26 cellular contexts compared by ENCODE assay signal in genomic region chr7:48150086-48150485, GRCh38. TPM values are rescaled to one million over a fixed set of nuclear protein-coding genes. Genes with fewer than 3 reads are reported as not detected.
"Had no signal": no experiment of that assay in that cellular context is flagged by ENCODE, and none has a peak within 500 bp of the region (broad histone marks: within the 10 kb centered on the region; RNA-seq: fewer than 3 reads in every experiment).

No MANE protein-coding gene starts in this region.

- DNase-seq: cortex of kidney; dermis blood vessel endothelial cell; dorsolateral prefrontal cortex; effector CD4-positive, alpha-beta T cell; effector CD8-positive, alpha-beta T cell; effector memory CD4-positive, alpha-beta T cell; effector memory CD8-positive, alpha-beta T cell; endodermal cell; erythroblast; esophagus squamous epithelium; foreskin fibroblast; foreskin keratinocyte; foreskin melanocyte; gastrocnemius medialis; glutamatergic neuron; head of caudate nucleus; heart left ventricle; heart right ventricle had no signal

- H3K9me3 ChIP-seq: esophagus muscularis mucosa, esophagus squamous epithelium, gastrocnemius medialis had no signal

- H3K9me3 Mint-ChIP-seq: dendritic cell treated with granulocyte-macrophage colony-stimulating factor and Interleukin-4, amounts not matched to agents 40 ng/mL and 50 ng/mL, for 4 days; effector memory CD8-positive, alpha-beta T cell had no signal

- H3K4me3 ChIP-seq: coronary artery, dorsolateral prefrontal cortex, esophagus muscularis mucosa, esophagus squamous epithelium, gastrocnemius medialis, gastroesophageal sphincter, heart left ventricle, heart right ventricle had no signal

- H3K36me3 ChIP-seq: esophagus muscularis mucosa, esophagus squamous epithelium, gastrocnemius medialis, gastroesophageal sphincter, heart left ventricle, heart right ventricle had no signal

- H3K4me1 ChIP-seq: esophagus muscularis mucosa, foreskin keratinocyte, gastrocnemius medialis, gastroesophageal sphincter, heart left ventricle, heart right ventricle had no signal

- H3K27me3 ChIP-seq: gastrocnemius medialis had no signal

- H3K27ac Mint-ChIP-seq: dendritic cell treated with granulocyte-macrophage colony-stimulating factor and Interleukin-4, amounts not matched to agents 40 ng/mL and 50 ng/mL, for 4 days; effector memory CD8-positive, alpha-beta T cell; endodermal cell had no signal

- H3K27ac ChIP-seq: coronary artery, dorsolateral prefrontal cortex, epithelial cell of prostate, esophagus muscularis mucosa, esophagus squamous epithelium, foreskin keratinocyte, gastrocnemius medialis, gastroesophageal sphincter, heart left ventricle, heart right ventricle had no signal

- ATAC-seq: effector memory CD8-positive, alpha-beta T cell; esophagus mucosa; foreskin keratinocyte; gastrocnemius medialis; gastroesophageal sphincter; heart left ventricle; heart right ventricle had no signal

- H3K4me3 Mint-ChIP-seq: dendritic cell treated with granulocyte-macrophage colony-stimulating factor and Interleukin-4, amounts not matched to agents 40 ng/mL and 50 ng/mL, for 4 days; effector memory CD8-positive, alpha-beta T cell; endodermal cell had no signal

RNA-seq across cellular contexts. Expression of gene ABCA13, which starts 21.2 kb away (rescaled TPM):
- total RNA-seq: dermis microvascular lymphatic vessel endothelial cell, fibroblast of villous mesenchyme had no signal
